ENCODE assay signal across 2 cellular contexts in genomic region chr10:71033396-71033980, GRCh38.
TF ChIP-seq lines count a peak whose summit lies in the region.

No MANE protein-coding gene starts in this region.

TF ChIP-seq in GM23338, 12 proteins besides CTCF, POLR2A, EP300 and RAD21 (continued from another document):
- TF ChIP-seq REST (IDR thresholded peaks at IDR 0.05; ENCODE audit: unreplicated experiment) (no peak), ZNF331 (CRISPR knock-in tag; IDR thresholded peaks at IDR 0.05; ENCODE audit: low read depth) (no peak), STAT1 (IDR thresholded peaks at IDR 0.05; ENCODE audit: unreplicated experiment) (no peak)

TF ChIP-seq in WTC11, 78 proteins besides CTCF, POLR2A, EP300 and RAD21 (continued from another document):
- TF ChIP-seq E2F1 (CRISPR knock-in tag; IDR thresholded peaks at IDR 0.05) (no peak), ZNF317 (CRISPR knock-in tag; IDR thresholded peaks at IDR 0.05; ENCODE audit: borderline replicate concordance, low read depth) (no peak), RORB (CRISPR knock-in tag; IDR thresholded peaks at IDR 0.05) (no peak), CBFB (CRISPR knock-in tag; IDR thresholded peaks at IDR 0.05; ENCODE audit: low read depth) (no peak), EMX1 (CRISPR knock-in tag; IDR thresholded peaks at IDR 0.05) (no peak), AR (CRISPR knock-in tag; IDR thresholded peaks at IDR 0.05) (no peak), ARID4B (CRISPR knock-in tag; IDR thresholded peaks at IDR 0.05; ENCODE audit: borderline replicate concordance) (no peak), TEAD4 (CRISPR knock-in tag; IDR thresholded peaks at IDR 0.05) (no peak), MAX (CRISPR knock-in tag; IDR thresholded peaks at IDR 0.05) (no peak), ZNF425 (CRISPR knock-in tag; conservative IDR thresholded peaks at IDR 0.05) (no peak)
